Comparison of ENCODE assay signal across 10 cellular contexts in the genomic region with DNA sequence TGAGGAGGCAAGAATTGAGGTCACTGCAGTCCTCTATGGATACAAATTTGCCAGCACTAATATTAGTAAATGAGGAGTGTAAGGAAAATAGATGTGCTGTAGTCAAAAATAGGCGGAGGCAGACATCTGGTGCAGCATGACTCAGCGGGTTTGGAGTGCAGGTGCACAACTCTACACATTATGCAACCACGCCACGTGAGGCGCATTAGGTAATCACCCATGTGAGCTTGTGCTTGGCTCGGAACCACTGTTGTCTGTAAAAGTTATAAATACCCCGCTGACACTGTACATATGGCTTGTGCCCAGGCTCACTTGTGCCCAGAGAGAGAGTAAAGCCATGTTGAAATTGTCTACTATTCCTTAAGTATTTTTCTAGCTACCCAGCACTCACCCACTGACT.
DNase-seq lines count a peak whose midpoint lies in the region; ATAC-seq, FAIRE-seq and TF ChIP-seq lines count a peak whose summit lies in the region.
"Had no signal": no experiment of that assay in that cellular context is flagged by ENCODE, and none has a peak within 500 bp of the region (broad histone marks: within the 10 kb centered on the region; RNA-seq: fewer than 3 reads in every experiment).

No MANE protein-coding gene starts in this region.

- intact Hi-C loops in Calu3 (cut with micrococcal nuclease; ENCODE audit: unreplicated experiment) (no loop called here), IMR-90 (cut with micrococcal nuclease) (no loop called here), lower leg skin (cut with DNase I; ENCODE audit: low total_unique reads) (loop anchor here (10.0 kb wide), 1 partner anchor 601 kb away; no protein-coding TSS in a partner anchor)

- H4K91ac ChIP-seq in IMR-90 (ENCODE audit: insufficient read depth, low read depth, low read length): no peak overlapping the region

- no peak overlapping the region for H4K8ac ChIP-seq in IMR-90 (ENCODE audit: low read depth in 2 of 2, low read length in 2 of 2)

- no peak overlapping the region for H3K18ac ChIP-seq in IMR-90 (ENCODE audit: low read depth, low read length)

- H3K9me3 Mint-ChIP-seq in Calu3 (ENCODE audit: low read depth, unreplicated experiment): peaks cover 5% of the 10 kb centered on the region
- peaks cover 7% of the 10 kb centered on the region for H3K9me3 Mint-ChIP-seq in astrocyte (ENCODE audit: unreplicated experiment)

- H3K14ac ChIP-seq in IMR-90 (replicated peaks; ENCODE audit: low read depth, low read length): no peak overlapping the region

- no peak overlapping the region for H2BK15ac ChIP-seq in IMR-90 (ENCODE audit: low read depth, low read length)

- no peaks in the 10 kb centered on the region for H3K79me1 ChIP-seq in IMR-90 (ENCODE audit: low read depth in 1 of 2, low read length in 2 of 2)

- CTCF ChIA-PET in Calu3 (lab: Charles Lee) (no interaction called here), IMR-90 (lab: Yijun Ruan, JAX) (no interaction called here)

- H2AFZ ChIP-seq in IMR-90 (replicated peaks; ENCODE audit: low read length, poor library complexity) (no peak overlapping the region), astrocyte (ENCODE audit: low read depth, low read length) (no peak overlapping the region)

- H4K5ac ChIP-seq in IMR-90 (ENCODE audit: low read depth, low read length): no peak overlapping the region

- H3K23ac ChIP-seq in IMR-90 (ENCODE audit: low read depth, low read length): no peak overlapping the region

- H3K4me1 Mint-ChIP-seq in Calu3 (ENCODE audit: low read depth, unreplicated experiment) (peaks cover 9% of the 10 kb centered on the region), astrocyte (ENCODE audit: low read depth, unreplicated experiment) (no peaks in the 10 kb centered on the region)

- H2AK9ac ChIP-seq in IMR-90 (replicated peaks; ENCODE audit: low read depth, low read length, poor library complexity): no peak overlapping the region

- H3K27me3 ChIP-seq in IMR-90 (ENCODE audit: control insufficient read depth, insufficient read depth, low read length): no peaks in the 10 kb centered on the region
- no peaks in the 10 kb centered on the region for H3K27me3 ChIP-seq in astrocyte (ENCODE audit: insufficient read depth, low read length)
- H3K27me3 ChIP-seq: SJSA1 had no signal

- in situ Hi-C loops in IMR-90 (cut with MboI; ENCODE audit: low sequenced_read_pairs): no loop called here

- FAIRE-seq in astrocyte (lab: Jason Lieb, UNC): no peak

- TF ChIP-seq RAD21 in IMR-90 (IDR thresholded peaks at IDR 0.05; ENCODE audit: low read length): no peak

- H3K4me3 Mint-ChIP-seq in Calu3 (ENCODE audit: low read depth, unreplicated experiment): no peak overlapping the region
- no peak overlapping the region for H3K4me3 Mint-ChIP-seq in astrocyte (ENCODE audit: unreplicated experiment)

- H3K36me3 ChIP-seq in IMR-90 (ENCODE audit: control insufficient read depth, insufficient read depth, low read length) (no peaks in the 10 kb centered on the region), astrocyte (ENCODE audit: insufficient read depth, low read length) (no peaks in the 10 kb centered on the region)
- H3K36me3 ChIP-seq: SJSA1 had no signal

- H4K20me1 ChIP-seq in IMR-90 (ENCODE audit: insufficient read depth, low read length) (no peaks in the 10 kb centered on the region), astrocyte (ENCODE audit: insufficient read depth, low read length) (no peaks in the 10 kb centered on the region)

- no peak for TF ChIP-seq CTCF in Calu3 (IDR thresholded peaks at IDR 0.05; ENCODE audit: unreplicated experiment)
- no peak for TF ChIP-seq CTCF in IMR-90 (conservative IDR thresholded peaks at IDR 0.05; ENCODE audit: low read depth, low read length)
- no peak for TF ChIP-seq CTCF in astrocyte (IDR thresholded peaks at IDR 0.05; ENCODE audit: insufficient read depth, low read depth, low read length)
- TF ChIP-seq CTCF in lower leg skin (IDR thresholded peaks at IDR 0.05): no peak

- H3K9me3 ChIP-seq in IMR-90 (ENCODE audit: control insufficient read depth, insufficient read depth, low read length) (peaks cover 4% of the 10 kb centered on the region; the same call in 1 of the 2 replicates), astrocyte (ENCODE audit: insufficient read depth, low read depth, low read length) (peaks cover 6% of the 10 kb centered on the region)

- no peak overlapping the region for H2BK20ac ChIP-seq in IMR-90 (ENCODE audit: low read depth, low read length)

- no peaks in the 10 kb centered on the region; the same call in 1 of the 2 replicates for H3K4me1 ChIP-seq in IMR-90 (ENCODE audit: control insufficient read depth, insufficient read depth, low read length)
- peaks cover 11% of the 10 kb centered on the region for H3K4me1 ChIP-seq in astrocyte (ENCODE audit: insufficient read depth, low read length)
- H3K4me1 ChIP-seq: SJSA1 had no signal

- H3K9ac ChIP-seq in IMR-90 (ENCODE audit: low read depth, low read length) (no peak overlapping the region), astrocyte (ENCODE audit: low read length) (no peak overlapping the region)

- H3K36me3 Mint-ChIP-seq in Calu3 (ENCODE audit: insufficient read depth, unreplicated experiment): no peaks in the 10 kb centered on the region
- H3K36me3 Mint-ChIP-seq in astrocyte (ENCODE audit: low read depth, unreplicated experiment): no peaks in the 10 kb centered on the region

- peak overlapping the region; percentile 36 for H3K27ac Mint-ChIP-seq in Calu3 (ENCODE audit: unreplicated experiment)
- H3K27ac Mint-ChIP-seq in astrocyte (ENCODE audit: unreplicated experiment): no peak overlapping the region

- H2BK120ac ChIP-seq in IMR-90 (ENCODE audit: low read depth, low read length): no peak overlapping the region

- H3K27ac ChIP-seq in IMR-90 (ENCODE audit: insufficient read depth, low read length) (no peak overlapping the region), astrocyte (ENCODE audit: low read depth, low read length) (no peak overlapping the region)
- H3K27ac ChIP-seq: SJSA1, VCaP had no signal

- no peak overlapping the region for H2BK5ac ChIP-seq in IMR-90 (ENCODE audit: low read depth, low read length, poor library complexity, severe bottlenecking)

- H3K27me3 Mint-ChIP-seq in Calu3 (ENCODE audit: unreplicated experiment) (no peaks in the 10 kb centered on the region), astrocyte (ENCODE audit: low read depth, unreplicated experiment) (no peaks in the 10 kb centered on the region)

- no peaks in the 10 kb centered on the region for H3K79me2 ChIP-seq in astrocyte (ENCODE audit: insufficient read depth, low read length)

- H3K9me1 ChIP-seq in IMR-90 (ENCODE audit: insufficient read depth, low read length): no peaks in the 10 kb centered on the region

- no peak overlapping the region for H3K4ac ChIP-seq in IMR-90 (ENCODE audit: low read depth, low read length)

- ATAC-seq in IMR-90 (ENCODE audit: low read depth): no peak
- no peak for ATAC-seq in GM21717 (IDR thresholded peaks at IDR 0.05; ENCODE audit: unreplicated experiment)

- no TSS peak for BruUV-seq in Calu3 (replicated peaks; lab: Mats Ljungman, UMichigan)
- no TSS peak for BruUV-seq in IMR-90 (replicated peaks; lab: Mats Ljungman, UMichigan)

- H3K4me3 ChIP-seq in IMR-90 (ENCODE audit: insufficient read depth, low read depth, low read length) (no peak overlapping the region), astrocyte (ENCODE audit: insufficient read depth, low read depth, low read length) (no peak overlapping the region), lower leg skin (ENCODE audit: low read depth, poor library complexity, severe bottlenecking) (no peak overlapping the region)
- H3K4me3 ChIP-seq: SJSA1 had no signal

- 80% methylated on average over 3 of the region's 7 CpGs; no CpG with 5 or more reads in 1 of the 2 experiments for WGBS in IMR-90 (ENCODE audit: extremely low coverage in 2 of 2, insufficient read length in 1 of 2), 2 experiments
- WGBS in lower leg skin, 2 donors: 56 to 65% methylated on average over 7 of the region's 7 CpGs

- no peak overlapping the region for H2AK5ac ChIP-seq in IMR-90 (ENCODE audit: low read depth, low read length)

- H3K4me2 ChIP-seq in IMR-90 (ENCODE audit: low read depth, low read length) (no peak overlapping the region), astrocyte (ENCODE audit: low read length) (no peak overlapping the region)

- H3K56ac ChIP-seq in IMR-90 (ENCODE audit: extremely low read depth, insufficient read depth, low read length): no peak overlapping the region

- TF ChIP-seq POLR2A in IMR-90 (IDR thresholded peaks at IDR 0.05; ENCODE audit: low read depth, low read length) (no peak), lower leg skin (IDR thresholded peaks at IDR 0.05) (no peak)

- dilution Hi-C loops in IMR-90 (cut with HindIII; ENCODE audit: low sequenced_read_pairs, unreplicated experiment): loop anchor here (25.0 kb wide), 1 partner anchor 599 kb away; no protein-coding TSS in a partner anchor

- DNase-seq in Calu3 (peak; percentile 30), IMR-90 (no peak), astrocyte (ENCODE audit: low read depth) (peak; percentile 52), lower leg skin (ENCODE audit: low spot score in 2 of 2) (peak; percentile 77 to 86), putamen (ENCODE audit: low spot score) (no peak)
- DNase-seq in activated effector memory CD4-positive, alpha-beta T cell treated with Interleukin-2 at 50 U/mL for 16 hours: no peak
- DNase-seq: right cardiac atrium had no signal

- POLR2A ChIA-PET in IMR-90 (lab: Charles Lee; ENCODE audit: unreplicated experiment): no interaction called here

TF ChIP-seq in IMR-90, 13 proteins besides CTCF, POLR2A, EP300 and RAD21:
- TF ChIP-seq MXI1 (IDR thresholded peaks at IDR 0.05; ENCODE audit: borderline replicate concordance, low read depth, low read length) (no peak), FOS (IDR thresholded peaks at IDR 0.05; ENCODE audit: low read depth, low read length) (no peak), NFE2L2 (IDR thresholded peaks at IDR 0.05; ENCODE audit: low read depth, low read length) (peak; percentile 71)

Comparison
In these comparisons a context has a peak if more than half of its experiments do, and no peak if none do; other contexts are left out.
1. DNase-seq: peak in Calu3 (single experiment), astrocyte (single experiment) and lower leg skin (2 of 2); none in IMR-90 (single experiment), putamen (single experiment) and activated effector memory CD4-positive, alpha-beta T cell treated with Interleukin-2 at 50 U/mL for 16 hours (single experiment).